Comparison of ENCODE assay signal across 18 cellular contexts in genomic region chrX:21305799-21306336, GRCh38.
DNase-seq lines count a peak whose midpoint lies in the region; ATAC-seq, FAIRE-seq and TF ChIP-seq lines count a peak whose summit lies in the region.
"Had no signal": no experiment of that assay in that cellular context is flagged by ENCODE, and none has a peak within 500 bp of the region (broad histone marks: within the 10 kb centered on the region; RNA-seq: fewer than 3 reads in every experiment).

No MANE protein-coding gene starts in this region.

- no peak for TF ChIP-seq EP300 in GM12878 (IDR thresholded peaks at IDR 0.05; ENCODE audit: borderline replicate concordance in 1 of 2, control insufficient read depth in 1 of 2, low read depth in 2 of 2, low read length in 2 of 2)

- POLR2A ChIA-PET in GM12878 (lab: Charles Lee) = no interaction called here

- no peak for FAIRE-seq in GM12878 (lab: Jason Lieb, UNC)
- no peak for FAIRE-seq in frontal cortex (lab: Jason Lieb, UNC)
- FAIRE-seq: G401.6, H54, K562 had no signal

- no peaks in the 10 kb centered on the region for H3K27me3 ChIP-seq in GM12878 (replicated peaks in 1 of 2; ENCODE audit: control insufficient read depth in 2 of 2, insufficient read depth in 2 of 2, low read length in 1 of 2)

- H3K27ac ChIP-seq in GM12878 (ENCODE audit: control insufficient read depth, insufficient read depth) = no peak overlapping the region
- H3K27ac ChIP-seq: GM23248, HL-60 had no signal

- H3K36me3 Mint-ChIP-seq in activated CD8-positive, alpha-beta memory T cell treated with anti-CD3 and anti-CD28 coated beads, Interleukin-2, amount 10 ng/mL, durations not matched to agents 7 days and 5 days = no peaks in the 10 kb centered on the region
- H3K36me3 Mint-ChIP-seq: CD4-positive, alpha-beta memory T cell had no signal

- no TSS peak for BruUV-seq in GM12878 (replicated peaks; lab: Mats Ljungman, UMichigan)

- H2AFZ ChIP-seq in GM12878 (ENCODE audit: control insufficient read depth, low read depth, low read length) = no peak overlapping the region
- H2AFZ ChIP-seq: GM23248 had no signal

- TF ChIP-seq RAD21 in GM12878 (IDR thresholded peaks at IDR 0.05; ENCODE audit: insufficient read depth, low read depth, low read length) = no peak

- peaks cover 6% of the 10 kb centered on the region for H3K4me1 Mint-ChIP-seq in activated CD8-positive, alpha-beta memory T cell treated with anti-CD3 and anti-CD28 coated beads, Interleukin-2, amount 10 ng/mL, durations not matched to agents 7 days and 5 days
- H3K4me1 Mint-ChIP-seq: CD4-positive, alpha-beta memory T cell had no signal

- H3K9me3 ChIP-seq in GM12878 (replicated peaks; ENCODE audit: control insufficient read depth, insufficient read depth, low read length) = no peaks in the 10 kb centered on the region

- H3K4me3 Mint-ChIP-seq in activated CD8-positive, alpha-beta memory T cell treated with anti-CD3 and anti-CD28 coated beads, Interleukin-2, amount 10 ng/mL, durations not matched to agents 7 days and 5 days = no peak overlapping the region

- in situ Hi-C loops in GM12878 (cut with MboI) = no loop called here

- H3K4me1 ChIP-seq in GM12878 (ENCODE audit: control insufficient read depth, insufficient read depth, low read length) = no peaks in the 10 kb centered on the region

- no peaks in the 10 kb centered on the region for H3K27me3 Mint-ChIP-seq in activated CD8-positive, alpha-beta memory T cell treated with anti-CD3 and anti-CD28 coated beads, Interleukin-2, amount 10 ng/mL, durations not matched to agents 7 days and 5 days
- H3K27me3 Mint-ChIP-seq: CD4-positive, alpha-beta memory T cell had no signal

- CTCF ChIA-PET in activated CD8-positive, alpha-beta memory T cell treated with anti-CD3 and anti-CD28 coated beads, Interleukin-2, amount 10 ng/mL, durations not matched to agents 7 days and 5 days (lab: Charles Lee) = no interaction called here
- CTCF ChIA-PET in GM12878 (lab: Yijun Ruan, JAX) = no interaction called here

- H3K36me3 ChIP-seq in GM12878 (ENCODE audit: control insufficient read depth in 2 of 2, insufficient read depth in 2 of 2, low read length in 1 of 2) = no peaks in the 10 kb centered on the region

- RAD21 ChIA-PET in GM12878 (lab: Charles Lee; ENCODE audit: unreplicated experiment) = no interaction called here

- H3K4me3 ChIP-seq in GM12878 = no peak overlapping the region
- H3K4me3 ChIP-seq: GM23248, K562 had no signal

- ATAC-seq in activated CD8-positive, alpha-beta memory T cell treated with anti-CD3 and anti-CD28 coated beads, Interleukin-2, amount 10 ng/mL, durations not matched to agents 7 days and 5 days = peak; percentile 39
- no peak for ATAC-seq in GM12878
- ATAC-seq: HCT116, K562 had no signal

- no peak overlapping the region for H3K9ac ChIP-seq in GM12878 (ENCODE audit: control insufficient read depth, insufficient read depth, low read length)
- H3K9ac ChIP-seq: GM23248 had no signal

- no peak overlapping the region for H3K27ac Mint-ChIP-seq in activated CD8-positive, alpha-beta memory T cell treated with anti-CD3 and anti-CD28 coated beads, Interleukin-2, amount 10 ng/mL, durations not matched to agents 7 days and 5 days
- H3K27ac Mint-ChIP-seq: CD4-positive, alpha-beta memory T cell had no signal

- no peak for DNase-seq in activated CD8-positive, alpha-beta memory T cell treated with anti-CD3 and anti-CD28 coated beads, Interleukin-2, amount 10 ng/mL, durations not matched to agents 7 days and 5 days
- no peak for DNase-seq in activated CD8-positive, alpha-beta memory T cell treated with anti-CD3 and anti-CD28 coated beads for 24 hours
- peak; percentile 2 for DNase-seq in OCI-M1 (lab: John Stamatoyannopoulos, UW)
- DNase-seq in GM12878 (ENCODE audit: low read depth, low spot score) = no peak
- DNase-seq in NOMO-1 treated with dmso at 0.1 percent for 144 hours (lab: John Stamatoyannopoulos, UW; ENCODE audit: unreplicated experiment) = no peak
- no peak for DNase-seq in frontal cortex (ENCODE audit: low spot score in 2 of 2)
- DNase-seq in HuH-7 (ENCODE audit: low spot score) = no peak
- DNase-seq: 8988T; ACHN; C1 segment of cervical spinal cord; CD4-positive, alpha-beta memory T cell; DMS79; GM23248 had no signal

- no peaks in the 10 kb centered on the region for H3K79me2 ChIP-seq in GM12878 (ENCODE audit: control insufficient read depth, insufficient read depth, low read length)

- intact Hi-C loops in GM12878 (cut with micrococcal nuclease; ENCODE audit: unreplicated experiment) = no loop called here

- no peak for TF ChIP-seq POLR2A in GM12878 (IDR thresholded peaks at IDR 0.05; ENCODE audit: low read depth, low read length)

- no peaks in the 10 kb centered on the region for H4K20me1 ChIP-seq in GM12878 (ENCODE audit: control insufficient read depth, insufficient read depth)

- TF ChIP-seq CTCF in GM12878 (IDR thresholded peaks at IDR 0.05 in 2 of 3, conservative IDR thresholded peaks at IDR 0.05 in 1 of 3; ENCODE audit: control insufficient read depth in 2 of 3, extremely low read depth in 1 of 3, insufficient read depth in 1 of 3, low read depth in 3 of 3, low read length in 3 of 3) = no peak

- no peak overlapping the region for H3K4me2 ChIP-seq in GM12878 (ENCODE audit: control insufficient read depth, insufficient read depth)

- WGBS in GM12878 (ENCODE audit: insufficient coverage, insufficient replicate concordance, low lambda C conversion rate, missing lambda C conversion rate) = 4% methylated on average over 2 of the region's 2 CpGs

- SMC1A ChIA-PET in GM12878 (lab: Charles Lee; ENCODE audit: uncharacterized antibody, unreplicated experiment) = interaction anchor here (0.9 kb wide), 1 partner anchor 174 kb away, joined by 3 read pairs; no protein-coding TSS in a partner anchor

- H3K9me3 Mint-ChIP-seq in activated CD8-positive, alpha-beta memory T cell treated with anti-CD3 and anti-CD28 coated beads, Interleukin-2, amount 10 ng/mL, durations not matched to agents 7 days and 5 days (ENCODE audit: low read depth) = no peaks in the 10 kb centered on the region
- H3K9me3 Mint-ChIP-seq: CD4-positive, alpha-beta memory T cell had no signal

TF ChIP-seq in GM12878, 131 proteins besides CTCF, POLR2A, EP300 and RAD21:
- no peak for TF ChIP-seq ETV6 (conservative IDR thresholded peaks at IDR 0.05 in 1 of 2, IDR thresholded peaks at IDR 0.05 in 1 of 2; ENCODE audit: borderline replicate concordance in 1 of 2, low read depth in 1 of 2)
- peak; percentile 94 for TF ChIP-seq ZNF24 (IDR thresholded peaks at IDR 0.05)
